Comparison of ENCODE assay signal across 17 cellular contexts in genomic region chr6:150196942-150197745, GRCh38. TPM values are rescaled to one million over a fixed set of nuclear protein-coding genes. Genes with fewer than 3 reads are reported as not detected.
DNase-seq lines count a peak whose midpoint lies in the region; ATAC-seq and TF ChIP-seq lines count a peak whose summit lies in the region.
"Had no signal": no experiment of that assay in that cellular context is flagged by ENCODE, and none has a peak within 500 bp of the region (broad histone marks: within the 10 kb centered on the region; RNA-seq: fewer than 3 reads in every experiment).

No MANE protein-coding gene starts in this region.

- no TSS peak for BruUV-seq in MCF 10A (replicated peaks; lab: Mats Ljungman, UMichigan)
- BruUV-seq in mammary epithelial cell (replicated peaks; lab: Mats Ljungman, UMichigan) = no TSS peak

- DNase-seq in MCF 10A (ENCODE audit: unreplicated experiment) = no peak
- no peak for DNase-seq in mammary epithelial cell
- DNase-seq in astrocyte of the hippocampus (ENCODE audit: low read depth, low spot score) = peak; percentile 35
- DNase-seq in lower lobe of right lung = no peak
- no peak for DNase-seq in type B pancreatic cell (ENCODE audit: extremely low spot score, unreplicated experiment)
- DNase-seq in H4 (ENCODE audit: low spot score) = no peak
- DNase-seq in stimulated activated naive CD4-positive, alpha-beta T cell treated with Interleukin-2 at 50 U/mL for 16 hours (lab: John Stamatoyannopoulos, UW) = no peak
- DNase-seq: activated CD4-positive, alpha-beta T cell treated with anti-CD3 and anti-CD28 coated beads for 48 hours; activated T-cell treated with anti-CD3 and anti-CD28 coated beads, Interleukin-2, amount 50 U/mL, for 24 hours; CD4-positive, alpha-beta memory T cell; cerebellar nuclear complex; left cardiac atrium; naive thymus-derived CD8-positive, alpha-beta T cell; NCI-H226; stimulated activated naive CD4-positive, alpha-beta T cell had no signal

- no peak overlapping the region for H3K4me3 ChIP-seq in mammary epithelial cell (replicated peaks in 1 of 3; ENCODE audit: insufficient read depth in 1 of 3, low read depth in 2 of 3, low read length in 3 of 3)
- H3K4me3 ChIP-seq in lower lobe of right lung = no peak overlapping the region

- in situ Hi-C loops in mammary epithelial cell (cut with MboI; ENCODE audit: low sequenced_read_pairs in 2 of 2) = no loop called here

- H3K36me3 ChIP-seq in mammary epithelial cell (ENCODE audit: insufficient read depth, low read length) (no peaks in the 10 kb centered on the region), lower lobe of right lung (no peaks in the 10 kb centered on the region)

- peaks cover 55% of the 10 kb centered on the region for H3K4me1 Mint-ChIP-seq in MCF 10A (ENCODE audit: insufficient read depth, unreplicated experiment)
- peaks cover 31% of the 10 kb centered on the region for H3K4me1 Mint-ChIP-seq in type B pancreatic cell (ENCODE audit: unreplicated experiment)

- dilution Hi-C loops in mammary epithelial cell (cut with HindIII; ENCODE audit: low sequenced_read_pairs) = no loop called here

- TF ChIP-seq CTCF in MCF 10A (IDR thresholded peaks at IDR 0.05; ENCODE audit: unreplicated experiment) = no peak
- TF ChIP-seq CTCF in mammary epithelial cell (conservative IDR thresholded peaks at IDR 0.05 in 1 of 2, IDR thresholded peaks at IDR 0.05 in 1 of 2; ENCODE audit: extremely low read depth in 1 of 2, insufficient read depth in 1 of 2, low read depth in 1 of 2, low read length in 2 of 2) = no peak
- TF ChIP-seq CTCF in lower lobe of right lung (IDR thresholded peaks at IDR 0.05) = no peak
- no peak for TF ChIP-seq CTCF in type B pancreatic cell (conservative IDR thresholded peaks at IDR 0.05)

- POLR2A ChIA-PET in MCF 10A (lab: Yijun Ruan, JAX) = interaction anchor here (0.6 to 3.9 kb wide), 12 partner anchors 15 to 116 kb away, joined by 3 to 26 read pairs (median 4); no protein-coding TSS in a partner anchor

- H3K27me3 ChIP-seq in mammary epithelial cell (ENCODE audit: insufficient read depth, low read length) (no peaks in the 10 kb centered on the region), lower lobe of right lung (ENCODE audit: low read depth) (peaks cover 4% of the 10 kb centered on the region)

- ATAC-seq in lower lobe of right lung (peak; percentile 47 to 64), HG02938 (IDR thresholded peaks at IDR 0.05; ENCODE audit: unreplicated experiment) (no peak)
- ATAC-seq: naive thymus-derived CD8-positive, alpha-beta T cell had no signal

- H3K36me3 Mint-ChIP-seq in MCF 10A (ENCODE audit: insufficient read depth, unreplicated experiment) = no peaks in the 10 kb centered on the region
- H3K36me3 Mint-ChIP-seq in type B pancreatic cell = peaks cover 10% of the 10 kb centered on the region
- H3K36me3 Mint-ChIP-seq: CD4-positive, alpha-beta memory T cell; naive thymus-derived CD8-positive, alpha-beta T cell had no signal

- no peaks in the 10 kb centered on the region for H3K9me3 Mint-ChIP-seq in MCF 10A (ENCODE audit: unreplicated experiment)
- no peaks in the 10 kb centered on the region for H3K9me3 Mint-ChIP-seq in type B pancreatic cell
- H3K9me3 Mint-ChIP-seq: activated T-cell treated with anti-CD3 and anti-CD28 coated beads, Interleukin-2, amount 50 U/mL, for 24 hours; CD4-positive, alpha-beta memory T cell; naive thymus-derived CD8-positive, alpha-beta T cell had no signal

- CTCF ChIA-PET in MCF 10A (lab: Yijun Ruan, JAX) = interaction anchor here (0.6 to 1.1 kb wide), 2 partner anchors 116 to 128 kb away, joined by 3 read pairs; partner anchors contain the start of gene ULBP3
- CTCF ChIA-PET in mammary epithelial cell (lab: Charles Lee; ENCODE audit: low non-redundant PET) = no interaction called here

- H3K27ac Mint-ChIP-seq in MCF 10A (ENCODE audit: low read depth, unreplicated experiment) (peak overlapping the region; percentile 67), type B pancreatic cell (peak overlapping the region; percentile 41)
- H3K27ac Mint-ChIP-seq: activated T-cell treated with anti-CD3 and anti-CD28 coated beads, Interleukin-2, amount 50 U/mL, for 24 hours; CD4-positive, alpha-beta memory T cell; naive thymus-derived CD8-positive, alpha-beta T cell had no signal

- intact Hi-C loops in MCF 10A (cut with micrococcal nuclease) (no loop called here), mammary epithelial cell (cut with micrococcal nuclease) (no loop called here), lower lobe of right lung (cut with DNase I) (no loop called here)

- H3K4me1 ChIP-seq in mammary epithelial cell (ENCODE audit: insufficient read depth, low read length) = peaks cover 18% of the 10 kb centered on the region
- H3K4me1 ChIP-seq in lower lobe of right lung = peaks cover 19% of the 10 kb centered on the region

- H3K9me3 ChIP-seq in mammary epithelial cell (replicated peaks; ENCODE audit: insufficient read depth, low read length) = no peaks in the 10 kb centered on the region
- no peaks in the 10 kb centered on the region for H3K9me3 ChIP-seq in lower lobe of right lung

- H3K27ac ChIP-seq in mammary epithelial cell (ENCODE audit: insufficient read depth, low read depth, low read length) (no peak overlapping the region), lower lobe of right lung (peak overlapping the region; percentile 6)

- H3K4me2 ChIP-seq in mammary epithelial cell (ENCODE audit: insufficient read depth, low read depth, low read length) = no peak overlapping the region

- peaks cover 97% of the 10 kb centered on the region for H3K79me2 ChIP-seq in mammary epithelial cell (ENCODE audit: insufficient read depth, low read length)

- H3K27me3 Mint-ChIP-seq in MCF 10A (ENCODE audit: insufficient read depth, unreplicated experiment) (no peaks in the 10 kb centered on the region), type B pancreatic cell (no peaks in the 10 kb centered on the region)

- WGBS in mammary epithelial cell (ENCODE audit: low coverage, missing lambda C conversion rate) = 93% methylated on average over 14 of the region's 16 CpGs

- H2AFZ ChIP-seq in mammary epithelial cell (ENCODE audit: low read depth, low read length) = no peak overlapping the region

- no peak overlapping the region for H3K9ac ChIP-seq in mammary epithelial cell (ENCODE audit: insufficient read depth, low read length)

- peak overlapping the region; percentile 30 for H3K4me3 Mint-ChIP-seq in MCF 10A (ENCODE audit: unreplicated experiment)
- no peak overlapping the region for H3K4me3 Mint-ChIP-seq in type B pancreatic cell
- H3K4me3 Mint-ChIP-seq: activated T-cell treated with anti-CD3 and anti-CD28 coated beads, Interleukin-2, amount 50 U/mL, for 24 hours; CD4-positive, alpha-beta memory T cell; naive thymus-derived CD8-positive, alpha-beta T cell had no signal

- H4K20me1 ChIP-seq in mammary epithelial cell (ENCODE audit: insufficient read depth, low read length) = peaks cover 2% of the 10 kb centered on the region

RNA-seq across cellular contexts. Expression of gene PPP1R14C, which starts 54.3 kb away (rescaled TPM):
- total RNA-seq in MCF 10A (2022) = 32.0 and 38.7 TPM in 2 replicates
- total RNA-seq in mammary epithelial cell = 10 to 100 TPM; 46.8 to 56.2 TPM
- polyA plus RNA-seq in mammary epithelial cell = 32.2 TPM
- polyA minus RNA-seq in mammary epithelial cell = 45.3 TPM
- total RNA-seq in lower lobe of right lung = 15.4 TPM
- total RNA-seq in type B pancreatic cell (ENCODE audit: low replicate concordance) = 12.6 and 19.2 TPM in 2 replicates
- not detected in 2 replicates for total RNA-seq in H4 (2014; rRNA removed; shearing (Covaris generic))
- total RNA-seq: CD4-positive, alpha-beta memory T cell; naive thymus-derived CD8-positive, alpha-beta T cell; RPMI7951 had no signal
- polyA plus RNA-seq: CD4-positive, alpha-beta memory T cell had no signal

Comparison
In these comparisons a context has a peak if more than half of its experiments do, and no peak if none do; other contexts are left out.
1. RNA of gene PPP1R14C, which starts 54.3 kb away (total RNA-seq): 46.8 to 56.2 TPM in mammary epithelial cell, 32.0 to 38.7 TPM in MCF 10A, 15.4 TPM in lower lobe of right lung (single experiment) and 12.6 to 19.2 TPM in type B pancreatic cell; not detected in H4; every median in the first group is over 10 times any median in the second.